ENCODE assay signal across 1 cellular context in genomic region chr19:55402509-55402908, GRCh38.
TF ChIP-seq lines count a peak whose summit lies in the region.

No MANE protein-coding gene starts in this region.

TF ChIP-seq in WTC11, 78 proteins besides CTCF, POLR2A, EP300 and RAD21 (continued from another document):
- TF ChIP-seq HMGXB4 (CRISPR knock-in tag; IDR thresholded peaks at IDR 0.05) (no peak), FOXJ3 (CRISPR knock-in tag; IDR thresholded peaks at IDR 0.05; ENCODE audit: borderline replicate concordance) (no peak), ZNF512 (CRISPR knock-in tag; IDR thresholded peaks at IDR 0.05; ENCODE audit: borderline replicate concordance) (no peak), IRF2 (CRISPR knock-in tag; IDR thresholded peaks at IDR 0.05; ENCODE audit: borderline replicate concordance, low read depth) (no peak), ZNF416 (CRISPR knock-in tag; IDR thresholded peaks at IDR 0.05) (no peak), ZBTB43 (CRISPR knock-in tag; IDR thresholded peaks at IDR 0.05) (no peak)
TF ChIP-seq in WTC11: peak in this region for 0.
